In genomic region chr6:33995873-33996475, GRCh38 we compare ENCODE assay signal across 21 cellular contexts.
DNase-seq lines count a peak whose midpoint lies in the region; FAIRE-seq and TF ChIP-seq lines count a peak whose summit lies in the region.
"Had no signal": no experiment of that assay in that cellular context is flagged by ENCODE, and none has a peak within 500 bp of the region (broad histone marks: within the 10 kb centered on the region; RNA-seq: fewer than 3 reads in every experiment).

No MANE protein-coding gene starts in this region.

- WGBS in suprapubic skin, result 52% methylated on average over 8 of the region's 8 CpGs
- no CpG with 5 or more reads among the region's 8 CpGs for WGBS in neuronal stem cell (ENCODE audit: extremely low coverage in 2 of 2, insufficient read length in 2 of 2, insufficient replicate concordance in 1 of 2), 2 donors

- H3K27me3 ChIP-seq in H7 (ENCODE audit: control insufficient read depth, insufficient read depth, low read length) (peaks cover 10% of the 10 kb centered on the region), suprapubic skin (peaks cover 8% of the 10 kb centered on the region), neuronal stem cell (ENCODE audit: control insufficient read depth in 3 of 3, insufficient read depth in 3 of 3, low read depth in 1 of 3, low read length in 3 of 3) (no peaks in the 10 kb centered on the region)
- H3K27me3 ChIP-seq: BE2C had no signal

- no peak overlapping the region for H3K18ac ChIP-seq in neuronal stem cell (ENCODE audit: low read length)

- H3K36me3 ChIP-seq in H7 (replicated peaks; ENCODE audit: control insufficient read depth, insufficient read depth, low read length) (no peaks in the 10 kb centered on the region), SK-N-MC (ENCODE audit: insufficient read depth, low read length) (no peaks in the 10 kb centered on the region), kidney (ENCODE audit: control insufficient read depth in 1 of 2, insufficient read depth in 2 of 2, low read length in 2 of 2) (no peaks in the 10 kb centered on the region), suprapubic skin (no peaks in the 10 kb centered on the region), neuronal stem cell (replicated peaks in 1 of 2; ENCODE audit: control insufficient read depth in 2 of 2, insufficient read depth in 2 of 2, low read length in 2 of 2) (no peaks in the 10 kb centered on the region)
- H3K36me3 ChIP-seq: BE2C, HAP-1 had no signal

- no peak overlapping the region for H3K4me2 ChIP-seq in neuronal stem cell (ENCODE audit: insufficient read depth, low read length, poor library complexity, severe bottlenecking)

- no peak for TF ChIP-seq POLR2A in suprapubic skin (IDR thresholded peaks at IDR 0.05)

- H3K4ac ChIP-seq in neuronal stem cell (ENCODE audit: low read length), result no peak overlapping the region

- DNase-seq in H7 (peak; percentile 21), SK-N-MC (ENCODE audit: low read depth, low spot score) (no peak), kidney (peak; percentile 14), suprapubic skin (ENCODE audit: low spot score in 2 of 2) (peak; percentile 29 to 76), NCI-H187 treated with DMSO at 0.1 percent for 48 hours (lab: John Stamatoyannopoulos, UW) (no peak), neuronal stem cell (ENCODE audit: low spot score) (no peak), RKO (ENCODE audit: low spot score) (no peak)
- DNase-seq: ACHN; BE2C; Calu3; CD4-positive, alpha-beta memory T cell; MV-4-11; NCI-H1417 treated with DMSO at 0.1 percent for 48 hours; NCI-H2029; NCI-H2171; NCI-H446 treated with DMSO at 0.1 percent for 48 hours; NCI-H748 treated with DMSO at 0.1 percent for 48 hours; OCI-M1; RPMI8226 had no signal

- H3K23ac ChIP-seq in neuronal stem cell (ENCODE audit: low read depth, low read length, poor library complexity), result no peak overlapping the region

- H3K4me3 ChIP-seq in H7 (ENCODE audit: insufficient read depth, low read depth, low read length), result no peak overlapping the region
- peak overlapping the region; percentile 61 for H3K4me3 ChIP-seq in SK-N-MC
- no peak overlapping the region for H3K4me3 ChIP-seq in kidney (ENCODE audit: low read length in 2 of 2)
- no peak overlapping the region for H3K4me3 ChIP-seq in suprapubic skin
- H3K4me3 ChIP-seq in neuronal stem cell (ENCODE audit: low read length in 2 of 2), result no peak overlapping the region
- H3K4me3 ChIP-seq: HAP-1 had no signal

- H2BK120ac ChIP-seq in neuronal stem cell (ENCODE audit: low read depth, low read length), result no peak overlapping the region

- no peak for FAIRE-seq in kidney (lab: Jason Lieb, UNC)
- FAIRE-seq: GM19239 had no signal

- intact Hi-C loops in kidney (cut with DNase I), result no loop called here

- TF ChIP-seq CTCF in kidney (IDR thresholded peaks at IDR 0.05; ENCODE audit: borderline replicate concordance, extremely low read depth, insufficient read depth) (no peak), suprapubic skin (IDR thresholded peaks at IDR 0.05) (no peak)

- peak overlapping the region; percentile 21 for H3K9ac ChIP-seq in SK-N-MC (ENCODE audit: insufficient read length)
- H3K9ac ChIP-seq in kidney (ENCODE audit: low read length in 2 of 2), result no peak overlapping the region
- no peak overlapping the region for H3K9ac ChIP-seq in neuronal stem cell (ENCODE audit: low read depth, low read length, poor library complexity)

- no peak overlapping the region for H2BK15ac ChIP-seq in neuronal stem cell (ENCODE audit: low read length)

- H2BK12ac ChIP-seq in neuronal stem cell (ENCODE audit: low read length), result no peak overlapping the region

- no peaks in the 10 kb centered on the region; the same call in 1 of the 2 replicates for H3K9me3 ChIP-seq in SK-N-MC (ENCODE audit: low read depth, low read length)
- H3K9me3 ChIP-seq in kidney (ENCODE audit: control insufficient read depth in 1 of 2, low read length in 2 of 2), result peaks cover 0 to 4% of the 10 kb centered on the region in 2 donors
- H3K9me3 ChIP-seq in suprapubic skin, result no peaks in the 10 kb centered on the region
- H3K9me3 ChIP-seq in neuronal stem cell (replicated peaks in 1 of 2; ENCODE audit: control insufficient read depth in 2 of 2, insufficient read depth in 1 of 2, low read depth in 1 of 2, low read length in 2 of 2), result no peaks in the 10 kb centered on the region
- H3K9me3 ChIP-seq: BE2C, HAP-1 had no signal

- H2AK5ac ChIP-seq in neuronal stem cell (ENCODE audit: low read depth, low read length), result no peak overlapping the region

- H3K27ac ChIP-seq in SK-N-MC (peak overlapping the region; percentile 58; the same call in 1 of the 2 replicates), kidney (ENCODE audit: low read depth in 2 of 2, low read length in 2 of 2) (no peak overlapping the region), suprapubic skin (no peak overlapping the region), neuronal stem cell (replicated peaks; ENCODE audit: low read length) (no peak overlapping the region)

- H3K79me1 ChIP-seq in neuronal stem cell (ENCODE audit: low read depth, low read length), result no peaks in the 10 kb centered on the region

- H4K91ac ChIP-seq in neuronal stem cell (ENCODE audit: low read depth, low read length, poor library complexity), result no peak overlapping the region

- no peak overlapping the region for H4K8ac ChIP-seq in neuronal stem cell (ENCODE audit: low read depth, low read length)

- H2AFZ ChIP-seq in neuronal stem cell (ENCODE audit: low read length), result no peak overlapping the region

- no peak overlapping the region for H3K14ac ChIP-seq in neuronal stem cell (ENCODE audit: low read length)

- H3K4me1 ChIP-seq in kidney (ENCODE audit: control insufficient read depth in 1 of 2, insufficient read depth in 1 of 2, low read depth in 1 of 2, low read length in 2 of 2) (no peaks in the 10 kb centered on the region), suprapubic skin (peaks cover 8% of the 10 kb centered on the region), neuronal stem cell (ENCODE audit: control insufficient read depth in 2 of 2, insufficient read depth in 1 of 2, low read depth in 1 of 2, low read length in 2 of 2) (peaks cover 0 to 9% of the 10 kb centered on the region in 2 donors)
- H3K4me1 ChIP-seq: HAP-1 had no signal

- no peak for TF ChIP-seq EP300 in suprapubic skin (IDR thresholded peaks at IDR 0.05)

- no peak overlapping the region for H2BK5ac ChIP-seq in neuronal stem cell (ENCODE audit: low read length)

Comparison
In these comparisons a context has a peak if more than half of its experiments do, and no peak if none do; other contexts are left out.
1. DNase-seq: peak in H7 (single experiment), kidney (single experiment) and suprapubic skin (2 of 2); none in SK-N-MC (single experiment), NCI-H187 treated with DMSO at 0.1 percent for 48 hours (single experiment), neuronal stem cell (single experiment) and RKO (single experiment).